ENCODE assay signal across 2 cellular contexts in genomic region chr5:10370931-10371330, GRCh38.
TF ChIP-seq lines count a peak whose summit lies in the region.

No MANE protein-coding gene starts in this region.

TF ChIP-seq in HCT116, 20 proteins besides CTCF, POLR2A, EP300 and RAD21:
- no peak for TF ChIP-seq POLR2AphosphoS5 (IDR thresholded peaks at IDR 0.05; ENCODE audit: low read depth, low read length)
- TF ChIP-seq EZH2phosphoT487 (IDR thresholded peaks at IDR 0.05; ENCODE audit: borderline replicate concordance): no peak
- no peak for TF ChIP-seq YY1 (IDR thresholded peaks at IDR 0.05; ENCODE audit: extremely low read depth, insufficient replicate concordance, low read depth, low read length)
- TF ChIP-seq ATF3 (IDR thresholded peaks at IDR 0.05): no peak
- no peak for TF ChIP-seq SIN3A (IDR thresholded peaks at IDR 0.05; ENCODE audit: low read depth)
- no peak for TF ChIP-seq JUND (IDR thresholded peaks at IDR 0.05)
- no peak for TF ChIP-seq SP1 (IDR thresholded peaks at IDR 0.05; ENCODE audit: low read depth)
- TF ChIP-seq ZBTB33 (IDR thresholded peaks at IDR 0.05; ENCODE audit: extremely low read depth, insufficient replicate concordance, low read length): no peak
- TF ChIP-seq EZH2 (IDR thresholded peaks at IDR 0.05): no peak
- no peak for TF ChIP-seq SRF (IDR thresholded peaks at IDR 0.05; ENCODE audit: low read depth)
- no peak for TF ChIP-seq ZFX (IDR thresholded peaks at IDR 0.05)
- TF ChIP-seq ZNF274 (IDR thresholded peaks at IDR 0.05; ENCODE audit: low read depth, low read length): no peak
- no peak for TF ChIP-seq REST (IDR thresholded peaks at IDR 0.05; ENCODE audit: low read depth)
- TF ChIP-seq MAX (IDR thresholded peaks at IDR 0.05): no peak
- TF ChIP-seq CEBPB (IDR thresholded peaks at IDR 0.05; ENCODE audit: low read depth): no peak

TF ChIP-seq in K562, 482 proteins besides CTCF, POLR2A, EP300 and RAD21:
- 0 out of 2 replicates have a peak, but pooled peaks have one; percentile 18 for TF ChIP-seq ARID1B (IDR thresholded peaks at IDR 0.05)
- TF ChIP-seq ZNF212 (CRISPR knock-in tag; IDR thresholded peaks at IDR 0.05): no peak
- no peak for TF ChIP-seq POLR3G (IDR thresholded peaks at IDR 0.05; ENCODE audit: extremely low read depth, insufficient read length, insufficient replicate concordance)
- TF ChIP-seq ZNF436 (CRISPR knock-in tag; IDR thresholded peaks at IDR 0.05): 0 out of 2 replicates have a peak, but pooled peaks have one; percentile 38
- no peak for TF ChIP-seq YY1 (IDR thresholded peaks at IDR 0.05; ENCODE audit: borderline replicate concordance in 1 of 3, control insufficient read depth in 1 of 3, extremely low read depth in 1 of 3, insufficient read depth in 3 of 3, insufficient read length in 1 of 3, insufficient replicate concordance in 2 of 3, low read depth in 1 of 3, low read length in 2 of 3)
- TF ChIP-seq SMAD3 (CRISPR knock-in tag; conservative IDR thresholded peaks at IDR 0.05): no peak
- TF ChIP-seq RBM22 (IDR thresholded peaks at IDR 0.05; ENCODE audit: low read depth, low read length, poor library complexity, severe bottlenecking): no peak
- TF ChIP-seq KLF13 (tag; IDR thresholded peaks at IDR 0.05; ENCODE audit: borderline replicate concordance, low read depth): no peak
- no peak for TF ChIP-seq RNF2 (IDR thresholded peaks at IDR 0.05)
- TF ChIP-seq ZBTB17 (CRISPR knock-in tag; IDR thresholded peaks at IDR 0.05): no peak
- TF ChIP-seq EGR1 (conservative IDR thresholded peaks at IDR 0.05): no peak
- TF ChIP-seq ETV6 (IDR thresholded peaks at IDR 0.05; ENCODE audit: borderline replicate concordance in 1 of 2, low read depth in 2 of 2, low read length in 1 of 2): no peak
- no peak for TF ChIP-seq ETV6 (CRISPR knock-in tag; IDR thresholded peaks at IDR 0.05; ENCODE audit: borderline replicate concordance)
- no peak for TF ChIP-seq NCOA2 (IDR thresholded peaks at IDR 0.05; ENCODE audit: partially characterized antibody in 2 of 2)
- no peak for TF ChIP-seq IRF9 (tag; IDR thresholded peaks at IDR 0.05)
- no peak for TF ChIP-seq SMAD1 (IDR thresholded peaks at IDR 0.05; ENCODE audit: low read depth, low read length, partially characterized antibody)
